ENCODE assay signal across 11 cellular contexts in genomic region chr7:4286281-4286680, GRCh38.
"Had no signal": no experiment of that assay in that cellular context is flagged by ENCODE, and none has a peak within 500 bp of the region (broad histone marks: within the 10 kb centered on the region; RNA-seq: fewer than 3 reads in every experiment).

No MANE protein-coding gene starts in this region.

- H3K4me3 ChIP-seq: ascending aorta, gastrocnemius medialis, sigmoid colon, transverse colon had no signal

- DNase-seq: activated CD4-positive, alpha-beta T cell treated with anti-CD3 and anti-CD28 coated beads for 36 hours; activated CD8-positive, alpha-beta memory T cell treated with anti-CD3 and anti-CD28 coated beads, Interleukin-2, amount 50 U/mL, for 4 hours; activated CD8-positive, alpha-beta T cell treated with anti-CD3 and anti-CD28 coated beads for 36 hours; activated naive CD4-positive, alpha-beta T cell; gastrocnemius medialis; sigmoid colon; stimulated activated CD4-positive, alpha-beta T cell treated with anti-CD3 and anti-CD28 coated beads, Interleukin-2, amount 100 ng/mL, for 24 hours; stimulated activated naive B cell treated with anti-CD40 and anti-IgM and Interleukin-4, amounts not matched to agents 10 μg/mL and 1 μg/mL and 100 μg/mL, for 72 hours; transverse colon had no signal

- H3K27ac ChIP-seq: ascending aorta, gastrocnemius medialis, sigmoid colon, transverse colon had no signal

- H3K9me3 ChIP-seq: gastrocnemius medialis, transverse colon had no signal

- H3K36me3 ChIP-seq: ascending aorta, gastrocnemius medialis, sigmoid colon, transverse colon had no signal

- FAIRE-seq: keratinocyte had no signal

- H3K4me1 ChIP-seq: ascending aorta, gastrocnemius medialis, sigmoid colon, transverse colon had no signal

- ATAC-seq: activated CD4-positive, alpha-beta T cell treated with anti-CD3 and anti-CD28 coated beads for 36 hours; activated CD8-positive, alpha-beta T cell treated with anti-CD3 and anti-CD28 coated beads for 36 hours; gastrocnemius medialis; stimulated activated naive B cell treated with anti-CD40 and anti-IgM and Interleukin-4, amounts not matched to agents 10 μg/mL and 1 μg/mL and 100 μg/mL, for 72 hours had no signal

- H3K27me3 ChIP-seq: ascending aorta, gastrocnemius medialis, sigmoid colon, transverse colon had no signal
